ENCODE assay signal across 29 cellular contexts in genomic region chr14:30462358-30462757, GRCh38.
"Had no signal": no experiment of that assay in that cellular context is flagged by ENCODE, and none has a peak within 500 bp of the region (broad histone marks: within the 10 kb centered on the region; RNA-seq: fewer than 3 reads in every experiment).

No MANE protein-coding gene starts in this region.

- H3K36me3 Mint-ChIP-seq: activated naive CD4-positive, alpha-beta T cell treated with anti-CD3 and anti-CD28 coated beads, Interleukin-2, amount 50 U/mL, for 72 hours; brain had no signal

- DNase-seq: activated CD4-positive, alpha-beta T cell treated with anti-CD3 and anti-CD28 coated beads for 1 hour; activated CD4-positive, alpha-beta T cell treated with anti-CD3 and anti-CD28 coated beads for 48 hours; activated CD4-positive, alpha-beta T cell treated with anti-CD3 and anti-CD28 coated beads, Interleukin-2, amount 50 U/mL, for 4 hours; activated CD4-positive, CD25-positive, alpha-beta regulatory T cell; activated CD8-positive, alpha-beta T cell treated with anti-CD3 and anti-CD28 coated beads for 36 hours; activated gamma-delta T cell treated with Interleukin-2 at 50 U/mL for 16 hours; activated naive CD4-positive, alpha-beta T cell treated with anti-CD3 and anti-CD28 coated beads for 36 hours; activated T-cell treated with anti-CD3 and anti-CD28 coated beads, Interleukin-2, amount 50 U/mL, for 1 hour; activated T-cell treated with anti-CD3 and anti-CD28 coated beads, Interleukin-2, amount 50 U/mL, for 72 hours; adrenal gland; central memory CD4-positive, alpha-beta T cell; NCI-H1092 treated with DMSO at 0.1 percent for 48 hours; NCI-H1436; NCI-H187; NCI-H2029 treated with DMSO at 0.1 percent for 48 hours; NCI-H2171 treated with DMSO at 0.1 percent for 48 hours; NCI-H2227 treated with DMSO at 0.1 percent for 48 hours; NCI-H446; NCI-H510A treated with DMSO at 0.1 percent for 48 hours; NCI-H526 treated with DMSO at 0.1 percent for 48 hours; SHP77; SJCRH30; T1000; WERI-Rb-1 had no signal

- H3K9me3 Mint-ChIP-seq: activated naive CD4-positive, alpha-beta T cell treated with anti-CD3 and anti-CD28 coated beads for 36 hours; activated naive CD4-positive, alpha-beta T cell treated with anti-CD3 and anti-CD28 coated beads, Interleukin-2, amount 50 U/mL, for 72 hours; activated T-cell treated with anti-CD3 and anti-CD28 coated beads, Interleukin-2, amount 50 U/mL, for 72 hours; activated T-helper 2 cell treated with anti-CD3 and anti-CD28 coated beads, Interferon-gamma antibody, Interleukin-2, Interleukin-4, amounts not matched to agents 10 μg/mL and 5 μg/mL and 100 μg/mL, durations not matched to agents 14 hours and 24 hours and 36 hours had no signal

- ATAC-seq: activated CD8-positive, alpha-beta T cell treated with anti-CD3 and anti-CD28 coated beads for 36 hours; activated naive CD4-positive, alpha-beta T cell treated with anti-CD3 and anti-CD28 coated beads, Interleukin-2, amount 50 U/mL, for 72 hours; activated T-cell treated with anti-CD3 and anti-CD28 coated beads, Interleukin-2, amount 50 U/mL, for 72 hours; K562; Panc1 had no signal

- H3K4me3 Mint-ChIP-seq: activated CD8-positive, alpha-beta T cell treated with anti-CD3 and anti-CD28 coated beads for 36 hours; activated naive CD4-positive, alpha-beta T cell treated with anti-CD3 and anti-CD28 coated beads for 36 hours; activated T-cell treated with anti-CD3 and anti-CD28 coated beads, Interleukin-2, amount 50 U/mL, for 72 hours; brain had no signal

- H3K27ac Mint-ChIP-seq: activated CD8-positive, alpha-beta T cell treated with anti-CD3 and anti-CD28 coated beads for 36 hours; activated naive CD4-positive, alpha-beta T cell treated with anti-CD3 and anti-CD28 coated beads for 36 hours; activated naive CD4-positive, alpha-beta T cell treated with anti-CD3 and anti-CD28 coated beads, Interleukin-2, amount 50 U/mL, for 72 hours; activated T-cell treated with anti-CD3 and anti-CD28 coated beads, Interleukin-2, amount 50 U/mL, for 72 hours; activated T-helper 2 cell treated with anti-CD3 and anti-CD28 coated beads, Interferon-gamma antibody, Interleukin-2, Interleukin-4, amounts not matched to agents 10 μg/mL and 5 μg/mL and 100 μg/mL, durations not matched to agents 14 hours and 24 hours and 36 hours; brain had no signal
